35 cellular contexts compared by ENCODE assay signal in genomic region chr1:16099412-16099811, GRCh38. TPM values are rescaled to one million over a fixed set of nuclear protein-coding genes. Genes with fewer than 3 reads are reported as not detected.
"Had no signal": no experiment of that assay in that cellular context is flagged by ENCODE, and none has a peak within 500 bp of the region (broad histone marks: within the 10 kb centered on the region; RNA-seq: fewer than 3 reads in every experiment).

No MANE protein-coding gene starts in this region.

- ATAC-seq: activated naive CD4-positive, alpha-beta T cell treated with anti-CD3 and anti-CD28 coated beads, Interleukin-2, amount 50 U/mL, for 72 hours; activated naive CD8-positive, alpha-beta T cell treated with anti-CD3 and anti-CD28 coated beads, Interleukin-2, amount 50 U/mL, for 24 hours; activated T-cell treated with anti-CD3 and anti-CD28 coated beads, Interleukin-2, amount 50 U/mL, for 4 hours; activated T-cell treated with anti-CD3 and anti-CD28 coated beads, Interleukin-2, amount 50 U/mL, for 72 hours; activated T-helper 17 cell treated with anti-CD3 and anti-CD28 coated beads, Interleukin-2, amount 50 U/mL, for 72 hours; body of pancreas had no signal

- DNase-seq: activated effector memory CD4-positive, alpha-beta T cell treated with anti-CD3 and anti-CD28 coated beads, Interleukin-2, amount 50 U/mL, for 16 hours; activated effector memory CD4-positive, alpha-beta T cell treated with Interleukin-2 at 50 U/mL for 16 hours; activated gamma-delta T cell; activated gamma-delta T cell treated with Interleukin-2 at 50 U/mL for 16 hours; activated naive CD4-positive, alpha-beta T cell; activated naive CD4-positive, alpha-beta T cell treated with anti-CD3 and anti-CD28 coated beads for 36 hours; activated naive CD4-positive, alpha-beta T cell treated with anti-CD3 and anti-CD28 coated beads, Interleukin-2, amount 10 ng/mL, durations not matched to agents 7 days and 5 days; activated naive CD4-positive, alpha-beta T cell treated with anti-CD3 and anti-CD28 coated beads, Interleukin-2, amount 50 U/mL, for 16 hours; activated naive CD4-positive, alpha-beta T cell treated with Interleukin-2 at 50 U/mL for 16 hours; activated naive CD8-positive, alpha-beta T cell treated with anti-CD3 and anti-CD28 coated beads for 36 hours; activated naive CD8-positive, alpha-beta T cell treated with anti-CD3 and anti-CD28 coated beads, Interleukin-2, amount 10 ng/mL, durations not matched to agents 7 days and 5 days; activated naive CD8-positive, alpha-beta T cell treated with anti-CD3 and anti-CD28 coated beads, Interleukin-2, amount 50 U/mL, for 24 hours; activated T-cell treated with anti-CD3 and anti-CD28 coated beads, Interleukin-2, amount 50 U/mL, for 1 hour; activated T-cell treated with anti-CD3 and anti-CD28 coated beads, Interleukin-2, amount 50 U/mL, for 24 hours; activated T-cell treated with anti-CD3 and anti-CD28 coated beads, Interleukin-2, amount 50 U/mL, for 4 hours; activated T-cell treated with anti-CD3 and anti-CD28 coated beads, Interleukin-2, amount 50 U/mL, for 48 hours; activated T-cell treated with anti-CD3 and anti-CD28 coated beads, Interleukin-2, amount 50 U/mL, for 72 hours; adrenal gland; amniotic stem cell; amygdala; anterior cingulate cortex; body of pancreas; brain microvascular endothelial cell; caudate nucleus; central memory CD4-positive, alpha-beta T cell; cerebellar nuclear complex had no signal

- FAIRE-seq: astrocyte, bronchial epithelial cell had no signal

- H3K4me3 ChIP-seq: adrenal gland, ascending aorta, body of pancreas, breast epithelium, cardiac muscle cell had no signal

- H3K27me3 ChIP-seq: adrenal gland, ascending aorta, body of pancreas, brain microvascular endothelial cell, breast epithelium, cardiac muscle cell had no signal

- H3K27ac ChIP-seq: adrenal gland, ascending aorta, body of pancreas, brain microvascular endothelial cell, breast epithelium, cardiac muscle cell had no signal

- H3K9me3 ChIP-seq: adrenal gland, ascending aorta, body of pancreas, breast epithelium had no signal

- H3K4me1 ChIP-seq: adrenal gland, ascending aorta, breast epithelium had no signal

- H3K36me3 ChIP-seq: adrenal gland, ascending aorta, brain microvascular endothelial cell, breast epithelium, cardiac muscle cell had no signal

RNA-seq across cellular contexts. Expression of gene FAM131C, which starts 26.0 kb away (rescaled TPM):
- total RNA-seq: activated naive CD4-positive, alpha-beta T cell treated with anti-CD3 and anti-CD28 coated beads for 36 hours; breast epithelium had no signal

RNA-seq across cellular contexts. Expression of gene CLCNKB, which starts 55.8 kb away (rescaled TPM):
- total RNA-seq: activated naive CD4-positive, alpha-beta T cell treated with anti-CD3 and anti-CD28 coated beads for 36 hours; activated naive CD4-positive, alpha-beta T cell treated with anti-CD3 and anti-CD28 coated beads, Interleukin-2, amount 50 U/mL, for 72 hours; activated naive CD8-positive, alpha-beta T cell treated with anti-CD3 and anti-CD28 coated beads for 36 hours; activated naive CD8-positive, alpha-beta T cell treated with anti-CD3 and anti-CD28 coated beads, Interleukin-2, amount 10 ng/mL, durations not matched to agents 7 days and 5 days; activated T-cell treated with anti-CD3 and anti-CD28 coated beads, Interleukin-2, amount 50 U/mL, for 4 hours; activated T-cell treated with anti-CD3 and anti-CD28 coated beads, Interleukin-2, amount 50 U/mL, for 72 hours; activated T-helper 1 cell treated with anti-CD3 and anti-CD28 coated beads, Interleukin-12 subunit alpha, Interleukin-12 subunit beta, Interleukin-2, Interleukin-4 antibody, amounts not matched to agents 30 ng/mL and 10 ng/mL and 1 ng/mL, durations not matched to agents 14 hours and 24 hours and 36 hours; activated T-helper 2 cell treated with anti-CD3 and anti-CD28 coated beads, Interferon-gamma antibody, Interleukin-2, Interleukin-4, amounts not matched to agents 10 μg/mL and 5 μg/mL and 100 μg/mL, durations not matched to agents 14 hours and 24 hours and 36 hours; ascending aorta had no signal

RNA-seq across cellular contexts. Expression of gene EPHA2, which starts 56.5 kb away (rescaled TPM):
- total RNA-seq: activated naive CD8-positive, alpha-beta T cell treated with anti-CD3 and anti-CD28 coated beads, Interleukin-2, amount 10 ng/mL, durations not matched to agents 7 days and 5 days; activated T-helper 1 cell treated with anti-CD3 and anti-CD28 coated beads, Interleukin-12 subunit alpha, Interleukin-12 subunit beta, Interleukin-2, Interleukin-4 antibody, amounts not matched to agents 30 ng/mL and 10 ng/mL and 1 ng/mL, durations not matched to agents 14 hours and 24 hours and 36 hours; activated T-helper 2 cell treated with anti-CD3 and anti-CD28 coated beads, Interferon-gamma antibody, Interleukin-2, Interleukin-4, amounts not matched to agents 10 μg/mL and 5 μg/mL and 100 μg/mL, durations not matched to agents 14 hours and 24 hours and 36 hours had no signal
